In genomic region chr22:38984782-38985757, GRCh38 we compare ENCODE assay signal across 9 cellular contexts. TPM values are rescaled to one million over a fixed set of nuclear protein-coding genes. Genes with fewer than 3 reads are reported as not detected.
A peak's percentile ranks its signal among the peaks of the same experiment; 100 is the strongest.
DNase-seq lines count a peak whose midpoint lies in the region; ATAC-seq and TF ChIP-seq lines count a peak whose summit lies in the region.
"Not testable (repeated sequence)": the region's sequence is repeated elsewhere in the genome, so short reads cannot be mapped to it uniquely, and the experiment has no call there.
"Had no signal": no experiment of that assay in that cellular context is flagged by ENCODE, and none has a peak within 500 bp of the region (broad histone marks: within the 10 kb centered on the region; RNA-seq: fewer than 3 reads in every experiment).

No MANE protein-coding gene starts in this region.

- not testable (repeated sequence) for H3K9me2 ChIP-seq in PC-9 (ENCODE audit: insufficient read depth)

- peaks cover 36% of the 10 kb centered on the region for H3K4me1 Mint-ChIP-seq in HFFc6 (ENCODE audit: low read depth)
- H3K4me1 Mint-ChIP-seq in effector memory CD8-positive, alpha-beta T cell (ENCODE audit: low read depth in 2 of 2) = peaks cover 28 to 45% of the 10 kb centered on the region in 2 donors
- not testable (repeated sequence) for H3K4me1 Mint-ChIP-seq in type B pancreatic cell (ENCODE audit: unreplicated experiment)

- not testable (repeated sequence) for H3K27ac Mint-ChIP-seq in HFFc6
- peak overlapping the region; percentile 67 to 77 for H3K27ac Mint-ChIP-seq in effector memory CD8-positive, alpha-beta T cell
- H3K27ac Mint-ChIP-seq in type B pancreatic cell = peak overlapping the region; percentile 91

- H3K4me3 Mint-ChIP-seq in HFFc6 = not testable (repeated sequence)
- H3K4me3 Mint-ChIP-seq in effector memory CD8-positive, alpha-beta T cell = peak overlapping the region; percentile 65 to 67
- H3K4me3 Mint-ChIP-seq in type B pancreatic cell = peak overlapping the region; percentile 44

- H3K4me1 ChIP-seq in PC-9 (replicated peaks; ENCODE audit: insufficient read depth) = peaks cover 47% of the 10 kb centered on the region

- H3K9me3 Mint-ChIP-seq in HFFc6; effector memory CD8-positive, alpha-beta T cell; type B pancreatic cell: not testable (repeated sequence)

- H3K27me3 Mint-ChIP-seq in HFFc6 (ENCODE audit: insufficient read depth); effector memory CD8-positive, alpha-beta T cell; type B pancreatic cell: not testable (repeated sequence)

- H4K20me1 ChIP-seq in PC-9 (ENCODE audit: insufficient read depth) = not testable (repeated sequence)

- intact Hi-C loops in PC-9 (cut with micrococcal nuclease; ENCODE audit: unreplicated experiment) = loop anchor here (1.0 to 10.0 kb wide), 6 partner anchors 18 to 230 kb away; partner anchors contain the start of genes CBX6 and SUN2

- peaks cover 32% of the 10 kb centered on the region for H3F3A ChIP-seq in PC-9 (ENCODE audit: insufficient read depth, low read depth)

- not testable (repeated sequence) for H3K27me3 ChIP-seq in PC-9 (ENCODE audit: insufficient read depth, low read depth)

- not testable (repeated sequence) for BruUV-seq in PC-9 (replicated peaks; lab: Mats Ljungman, UMichigan)

- peak overlapping the region; percentile 20; the same call in 1 of the 2 replicates for H3K4me3 ChIP-seq in PC-9
- H3K4me3 ChIP-seq in retinal pigment epithelial cell (ENCODE audit: low read length) = not testable (repeated sequence)

- CTCF ChIA-PET in PC-9 (lab: Charles Lee) = interaction anchor here (0.6 to 1.1 kb wide), 4 partner anchors 9 to 216 kb away, joined by 3 to 15 read pairs (median 4); no protein-coding TSS in a partner anchor

- POLR2A ChIA-PET in PC-9 (lab: Charles Lee; ENCODE audit: unreplicated experiment) = interaction anchor here (0.5 to 1.0 kb wide), 6 partner anchors 19 to 330 kb away, joined by 3 to 46 read pairs (median 5); no protein-coding TSS in a partner anchor

- peak overlapping the region; percentile 94 for H3K27ac ChIP-seq in PC-9

- peaks cover 18% of the 10 kb centered on the region for H3K36me3 Mint-ChIP-seq in HFFc6 (ENCODE audit: low read depth)
- peaks cover 10% of the 10 kb centered on the region for H3K36me3 Mint-ChIP-seq in effector memory CD8-positive, alpha-beta T cell (ENCODE audit: insufficient read depth)
- H3K36me3 Mint-ChIP-seq in type B pancreatic cell = not testable (repeated sequence)

- peaks cover 14% of the 10 kb centered on the region for H3K79me2 ChIP-seq in PC-9 (ENCODE audit: low read depth)

- H3K9me3 ChIP-seq in PC-9 (ENCODE audit: insufficient read depth, low read depth) = peaks cover 13% of the 10 kb centered on the region

- peaks cover 11% of the 10 kb centered on the region for H3K36me3 ChIP-seq in PC-9 (ENCODE audit: low read depth)

- peak overlapping the region; percentile 88 for H3K4me2 ChIP-seq in PC-9

- not testable (repeated sequence) for H2AFZ ChIP-seq in PC-9

- DNase-seq in HFFc6 (peak; percentile 8), HK-2 (ENCODE audit: unreplicated experiment) (peak; percentile 76), PC-9 (peak; percentile 96 to 99), retinal pigment epithelial cell (ENCODE audit: low read depth) (peak; percentile 44)
- DNase-seq in activated CD8-positive, alpha-beta memory T cell treated with anti-CD3 and anti-CD28 coated beads, Interleukin-2, amount 50 U/mL, for 4 hours = peak; percentile 76
- peak; percentile 56 to 68 (median 67) for DNase-seq in effector memory CD8-positive, alpha-beta T cell
- not testable (repeated sequence) for DNase-seq in type B pancreatic cell (ENCODE audit: extremely low spot score, unreplicated experiment)

- not testable (repeated sequence) for TF ChIP-seq CTCF in HFFc6 (IDR thresholded peaks at IDR 0.05); PC-9 (conservative IDR thresholded peaks at IDR 0.05); retinal pigment epithelial cell (conservative IDR thresholded peaks at IDR 0.05; ENCODE audit: low read depth, low read length); type B pancreatic cell (conservative IDR thresholded peaks at IDR 0.05)

- peak; percentile 78 for ATAC-seq in GM18511 (IDR thresholded peaks at IDR 0.05; ENCODE audit: unreplicated experiment)
- ATAC-seq in effector memory CD8-positive, alpha-beta T cell (replicated peaks) = peak; percentile 74

RNA-seq across cellular contexts. Expression of gene APOBEC3B, which starts 2.9 kb away (rescaled TPM):
- total RNA-seq in HFFc6 (2021; fragmentation: NEBNext Ultra II Directional; extraction: Animal tissue kit (Norgen Biotek cat#: 25700)) = 10 to 100 TPM; 14.9 to 44.2 (median 39.4) TPM
- 66.5 and 83.6 TPM in 2 replicates for total RNA-seq in PC-9 (2021)
- total RNA-seq in type B pancreatic cell (ENCODE audit: low replicate concordance) = 6.7 and 7.1 TPM in 2 replicates
- total RNA-seq: temporal lobe had no signal

RNA-seq across cellular contexts. Expression of gene APOBEC3A, which starts 27.7 kb away (rescaled TPM):
- total RNA-seq in HFFc6 (2021; fragmentation: NEBNext Ultra II Directional; extraction: Animal tissue kit (Norgen Biotek cat#: 25700)) = not detected
- total RNA-seq in PC-9 (2021) (not detected in 2 replicates), type B pancreatic cell (ENCODE audit: low replicate concordance) (0.67 and 1.6 TPM in 2 replicates)

RNA-seq across cellular contexts. Expression of gene APOBEC3C, which starts 29.0 kb away (rescaled TPM):
- total RNA-seq in HFFc6 (2021; fragmentation: NEBNext Ultra II Directional; extraction: Animal tissue kit (Norgen Biotek cat#: 25700)) = 10 to 100 TPM; 43.9 to 93.9 (median 83.5) TPM
- total RNA-seq in PC-9 (2021) (64.6 and 66.5 TPM in 2 replicates), type B pancreatic cell (ENCODE audit: low replicate concordance) (26.0 and 55.3 TPM in 2 replicates)

RNA-seq across cellular contexts. Expression of gene APOBEC3D, which starts 35.9 kb away (rescaled TPM):
- total RNA-seq in HFFc6 (2021; fragmentation: NEBNext Ultra II Directional; extraction: Animal tissue kit (Norgen Biotek cat#: 25700)) = under 1 TPM; 0.51 to 0.83 (median 0.58) TPM
- 23.7 and 33.6 TPM in 2 replicates for total RNA-seq in PC-9 (2021)
- 3.9 and 6.9 TPM in 2 replicates for total RNA-seq in type B pancreatic cell (ENCODE audit: low replicate concordance)

RNA-seq across cellular contexts. Expression of gene APOBEC3F, which starts 55.6 kb away (rescaled TPM):
- total RNA-seq in HFFc6 (2021; fragmentation: NEBNext Ultra II Directional; extraction: Animal tissue kit (Norgen Biotek cat#: 25700)) = 10 to 100 TPM in 1 of 6 experiments, 1 to 10 TPM in 5; 6.5 to 12.1 (median 9.0) TPM
- total RNA-seq in PC-9 (2021) (28.3 and 29.6 TPM in 2 replicates), type B pancreatic cell (ENCODE audit: low replicate concordance) (14.9 and 18.9 TPM in 2 replicates)
